9 cellular contexts compared by ENCODE assay signal in genomic region chr11:132402056-132402684, GRCh38.
A peak's percentile ranks its signal among the peaks of the same experiment; 100 is the strongest.
DNase-seq lines count a peak whose midpoint lies in the region; ATAC-seq, FAIRE-seq and TF ChIP-seq lines count a peak whose summit lies in the region.
"Had no signal": no experiment of that assay in that cellular context is flagged by ENCODE, and none has a peak within 500 bp of the region (broad histone marks: within the 10 kb centered on the region; RNA-seq: fewer than 3 reads in every experiment).

No MANE protein-coding gene starts in this region.

- POLR2A ChIA-PET in WTC11 (lab: Charles Lee) = interaction anchor here (0.7 kb wide), 1 partner anchor 124 kb away, joined by 4 read pairs; no protein-coding TSS in a partner anchor

- H3K27ac Mint-ChIP-seq in WTC11 = no peak overlapping the region
- H3K27ac Mint-ChIP-seq in T-helper 2 cell treated with Interferon-gamma antibody and Interleukin-4, amounts not matched to agents 5 μg/mL and 100 μg/mL, for 36 hours = no peak overlapping the region
- H3K27ac Mint-ChIP-seq: mesothelial cell of epicardium had no signal

- peak; percentile 63 for DNase-seq in H7
- peak; percentile 88 to 98 (median 92) for DNase-seq in NCI-H1417 (lab: John Stamatoyannopoulos, UW)
- DNase-seq in WTC11 (ENCODE audit: low spot score) = peak; percentile 71
- DNase-seq in iPS-NIHi7 (ENCODE audit: extremely low spot score) = peak; percentile 80
- DNase-seq in T-helper 2 cell treated with Interferon-gamma antibody and Interleukin-4, amounts not matched to agents 5 μg/mL and 100 μg/mL, for 36 hours (ENCODE audit: low spot score) = no peak
- DNase-seq in RCC 7860 (ENCODE audit: low spot score) = no peak

- ATAC-seq in WTC11 (peak; percentile 89), HG03097 (IDR thresholded peaks at IDR 0.05; ENCODE audit: low FRiP score, unreplicated experiment) (no peak)

- no peak overlapping the region for H3K4me3 ChIP-seq in H7 (ENCODE audit: insufficient read depth, low read depth, low read length)

- H3K4me3 Mint-ChIP-seq in WTC11 = no peak overlapping the region
- H3K4me3 Mint-ChIP-seq in T-helper 2 cell treated with Interferon-gamma antibody and Interleukin-4, amounts not matched to agents 5 μg/mL and 100 μg/mL, for 36 hours = no peak overlapping the region
- H3K4me3 Mint-ChIP-seq: mesothelial cell of epicardium had no signal

- TF ChIP-seq CTCF in GM12873 (IDR thresholded peaks at IDR 0.05; ENCODE audit: insufficient read depth, low read depth, low read length, missing control alignments) (peak; percentile 71), WTC11 (IDR thresholded peaks at IDR 0.05) (peak; percentile 41; the same call in 1 of the 2 replicates)

- H3K36me3 ChIP-seq in H7 (replicated peaks; ENCODE audit: control insufficient read depth, insufficient read depth, low read length) = no peaks in the 10 kb centered on the region

- peaks cover 4% of the 10 kb centered on the region; the same call in 1 of the 2 replicates for H3K27me3 Mint-ChIP-seq in WTC11 (ENCODE audit: low read depth)
- no peaks in the 10 kb centered on the region for H3K27me3 Mint-ChIP-seq in T-helper 2 cell treated with Interferon-gamma antibody and Interleukin-4, amounts not matched to agents 5 μg/mL and 100 μg/mL, for 36 hours (ENCODE audit: low read depth)

- H3K27me3 ChIP-seq in H7 (ENCODE audit: control insufficient read depth, insufficient read depth, low read length) = no peaks in the 10 kb centered on the region

- H3K9me3 Mint-ChIP-seq in WTC11 = no peaks in the 10 kb centered on the region; the same call in 1 of the 2 replicates
- H3K9me3 Mint-ChIP-seq in T-helper 2 cell treated with Interferon-gamma antibody and Interleukin-4, amounts not matched to agents 5 μg/mL and 100 μg/mL, for 36 hours = peaks cover 4% of the 10 kb centered on the region

- H3K4me1 Mint-ChIP-seq in WTC11 = peaks cover 33% of the 10 kb centered on the region
- no peaks in the 10 kb centered on the region for H3K4me1 Mint-ChIP-seq in T-helper 2 cell treated with Interferon-gamma antibody and Interleukin-4, amounts not matched to agents 5 μg/mL and 100 μg/mL, for 36 hours (ENCODE audit: low read depth)
- H3K4me1 Mint-ChIP-seq: mesothelial cell of epicardium had no signal

- H3K36me3 Mint-ChIP-seq in WTC11 = no peaks in the 10 kb centered on the region
- H3K36me3 Mint-ChIP-seq in T-helper 2 cell treated with Interferon-gamma antibody and Interleukin-4, amounts not matched to agents 5 μg/mL and 100 μg/mL, for 36 hours (ENCODE audit: low read depth) = no peaks in the 10 kb centered on the region
- H3K36me3 Mint-ChIP-seq: mesothelial cell of epicardium had no signal

- FAIRE-seq in RCC 7860 (lab: Jason Lieb, UNC) = no peak

- CTCF ChIA-PET in WTC11 (lab: Charles Lee) = interaction anchor here (0.5 to 1.4 kb wide), 26 partner anchors 8 to 714 kb away, joined by 3 to 10 read pairs (median 3); no protein-coding TSS in a partner anchor

TF ChIP-seq in WTC11, 78 proteins besides CTCF, POLR2A, EP300 and RAD21:
- no peak for TF ChIP-seq NR3C1 (CRISPR knock-in tag; conservative IDR thresholded peaks at IDR 0.05; ENCODE audit: low read depth)
- no peak for TF ChIP-seq ESRRA (CRISPR knock-in tag; IDR thresholded peaks at IDR 0.05; ENCODE audit: borderline replicate concordance)
- TF ChIP-seq E2F1 (CRISPR knock-in tag; IDR thresholded peaks at IDR 0.05) = no peak
- no peak for TF ChIP-seq KAT7 (CRISPR knock-in tag; IDR thresholded peaks at IDR 0.05; ENCODE audit: borderline replicate concordance)
- no peak for TF ChIP-seq ZNF219 (CRISPR knock-in tag; IDR thresholded peaks at IDR 0.05; ENCODE audit: borderline replicate concordance)

Comparison
In these comparisons a context has a peak if more than half of its experiments do, and no peak if none do; other contexts are left out.
1. DNase-seq: peak in H7 (single experiment), NCI-H1417 (3 of 3), WTC11 (single experiment) and iPS-NIHi7 (single experiment); none in T-helper 2 cell treated with Interferon-gamma antibody and Interleukin-4, amounts not matched to agents 5 μg/mL and 100 μg/mL, for 36 hours (single experiment) and RCC 7860 (single experiment).